In the genomic region with DNA sequence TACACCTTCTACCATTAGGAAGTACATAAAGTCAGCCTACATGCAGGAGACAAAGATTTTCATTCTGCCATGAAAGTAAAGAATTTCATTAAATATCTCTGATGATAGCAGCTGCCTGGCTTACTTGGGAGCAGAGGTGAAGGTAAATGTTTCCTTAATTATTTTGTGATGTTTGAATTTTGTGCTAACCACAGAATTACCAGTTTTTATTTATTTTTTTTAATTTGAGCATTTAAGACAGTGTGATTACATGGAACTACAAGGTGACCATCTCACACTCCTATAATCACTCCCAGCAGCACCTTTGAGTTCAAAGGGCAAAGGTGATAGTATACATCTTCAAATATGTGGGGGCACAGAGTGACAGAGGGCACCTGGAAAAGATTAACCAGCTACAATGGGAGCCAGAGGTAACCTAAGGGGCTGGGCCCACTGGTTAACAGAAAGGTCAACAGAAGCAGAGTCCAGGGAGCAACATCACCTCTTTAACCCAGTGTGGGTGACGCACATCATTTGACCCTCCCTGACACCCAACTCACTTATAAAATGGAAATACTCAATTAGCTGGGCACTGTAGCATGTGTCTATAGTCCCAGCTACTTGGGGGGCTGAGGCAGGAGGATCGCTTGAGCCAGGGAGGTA, we compare ENCODE assay signal across 18 cellular contexts.
A peak's percentile ranks its signal among the peaks of the same experiment; 100 is the strongest.
DNase-seq lines count a peak whose midpoint lies in the region; ATAC-seq and TF ChIP-seq lines count a peak whose summit lies in the region.
"Had no signal": no experiment of that assay in that cellular context is flagged by ENCODE, and none has a peak within 500 bp of the region (broad histone marks: within the 10 kb centered on the region; RNA-seq: fewer than 3 reads in every experiment).

No MANE protein-coding gene starts in this region.

- H3K9me3 ChIP-seq in T-helper 17 cell (ENCODE audit: control insufficient read depth, low read length, poor library complexity, severe bottlenecking) = peaks cover 2% of the 10 kb centered on the region
- no peaks in the 10 kb centered on the region for H3K9me3 ChIP-seq in liver (ENCODE audit: control insufficient read depth in 4 of 4, low read length in 3 of 4)
- H3K9me3 ChIP-seq in suprapubic skin = no peaks in the 10 kb centered on the region
- no peaks in the 10 kb centered on the region for H3K9me3 ChIP-seq in OCI-LY7 (ENCODE audit: low read length)
- H3K9me3 ChIP-seq: BLaER1 had no signal

- intact Hi-C loops in activated T-helper 2 cell treated with anti-CD3 and anti-CD28 coated beads, Interferon-gamma antibody, Interleukin-2, Interleukin-4, amounts not matched to agents 10 μg/mL and 5 μg/mL and 100 μg/mL, durations not matched to agents 14 hours and 24 hours and 36 hours (cut with micrococcal nuclease) = no loop called here
- intact Hi-C loops in OCI-LY7 (cut with micrococcal nuclease; ENCODE audit: unreplicated experiment) = no loop called here

- no peaks in the 10 kb centered on the region for H4K20me1 ChIP-seq in OCI-LY7 (ENCODE audit: insufficient read depth, low read length)
- H4K20me1 ChIP-seq: BLaER1 had no signal

- no peaks in the 10 kb centered on the region for H3K27me3 Mint-ChIP-seq in T-helper 1 cell treated with Interleukin-12 subunit alpha and Interleukin-12 subunit beta and Interleukin-4 antibody, amounts not matched to agents 30 μg/mL and 1 μg/mL, for 36 hours (ENCODE audit: low read depth)
- no peaks in the 10 kb centered on the region for H3K27me3 Mint-ChIP-seq in T-helper 17 cell
- no peaks in the 10 kb centered on the region for H3K27me3 Mint-ChIP-seq in activated T-helper 2 cell treated with anti-CD3 and anti-CD28 coated beads, Interferon-gamma antibody, Interleukin-2, Interleukin-4, amounts not matched to agents 10 μg/mL and 5 μg/mL and 100 μg/mL, durations not matched to agents 14 hours and 24 hours and 36 hours (ENCODE audit: low read depth)

- H3K9ac ChIP-seq in liver (ENCODE audit: low read depth in 1 of 2, low read length in 2 of 2) = peak overlapping the region in 1 of 2 donors; percentile 58
- H3K9ac ChIP-seq: BLaER1 had no signal

- no peak for TF ChIP-seq CTCF in liver (IDR thresholded peaks at IDR 0.05; ENCODE audit: low read depth, low read length, missing input control)
- no peak for TF ChIP-seq CTCF in suprapubic skin (IDR thresholded peaks at IDR 0.05)
- no peak for TF ChIP-seq CTCF in OCI-LY7 (conservative IDR thresholded peaks at IDR 0.05; ENCODE audit: low read length)

- H3K4me1 Mint-ChIP-seq in T-helper 1 cell treated with Interleukin-12 subunit alpha and Interleukin-12 subunit beta and Interleukin-4 antibody, amounts not matched to agents 30 μg/mL and 1 μg/mL, for 36 hours (ENCODE audit: low read depth) = peaks cover 1% of the 10 kb centered on the region
- peaks cover 4% of the 10 kb centered on the region for H3K4me1 Mint-ChIP-seq in T-helper 17 cell
- H3K4me1 Mint-ChIP-seq in activated T-helper 2 cell treated with anti-CD3 and anti-CD28 coated beads, Interferon-gamma antibody, Interleukin-2, Interleukin-4, amounts not matched to agents 10 μg/mL and 5 μg/mL and 100 μg/mL, durations not matched to agents 14 hours and 24 hours and 36 hours (ENCODE audit: low read depth) = no peaks in the 10 kb centered on the region
- H3K4me1 Mint-ChIP-seq: CD8-positive, alpha-beta memory T cell had no signal

- ATAC-seq in T-helper 17 cell = no peak
- ATAC-seq: GM23338 had no signal

- H3K27ac Mint-ChIP-seq in T-helper 1 cell treated with Interleukin-12 subunit alpha and Interleukin-12 subunit beta and Interleukin-4 antibody, amounts not matched to agents 30 μg/mL and 1 μg/mL, for 36 hours = peak overlapping the region; percentile 36
- peak overlapping the region; percentile 41 for H3K27ac Mint-ChIP-seq in T-helper 17 cell
- no peak overlapping the region for H3K27ac Mint-ChIP-seq in activated T-helper 2 cell treated with anti-CD3 and anti-CD28 coated beads, Interferon-gamma antibody, Interleukin-2, Interleukin-4, amounts not matched to agents 10 μg/mL and 5 μg/mL and 100 μg/mL, durations not matched to agents 14 hours and 24 hours and 36 hours
- H3K27ac Mint-ChIP-seq: GM23338 had no signal

- no peak for DNase-seq in T-helper 1 cell
- no peak for DNase-seq in T-helper 17 cell
- DNase-seq in activated T-helper 2 cell treated with anti-CD3 and anti-CD28 coated beads, Interferon-gamma antibody, Interleukin-2, Interleukin-4, amounts not matched to agents 10 μg/mL and 5 μg/mL and 100 μg/mL, durations not matched to agents 14 hours and 24 hours and 36 hours (ENCODE audit: low spot score) = no peak
- no peak for DNase-seq in NCI-H146 treated with DMSO at 0.1 percent for 48 hours (lab: John Stamatoyannopoulos, UW; ENCODE audit: unreplicated experiment)
- no peak for DNase-seq in suprapubic skin (ENCODE audit: low spot score in 2 of 2)
- DNase-seq in OCI-LY7 (ENCODE audit: low spot score) = no peak
- DNase-seq: AML-193; CD8-positive, alpha-beta memory T cell; DMS53; GF-D8; H7; KG1 had no signal

- peaks cover 17 to 76% (median 68%) of the 10 kb centered on the region in 4 donors for H3K4me1 ChIP-seq in liver (ENCODE audit: control insufficient read depth in 4 of 4, insufficient read depth in 4 of 4, low read length in 3 of 4)
- H3K4me1 ChIP-seq in suprapubic skin = peaks cover 11% of the 10 kb centered on the region
- no peaks in the 10 kb centered on the region for H3K4me1 ChIP-seq in OCI-LY7 (ENCODE audit: insufficient read depth, low read length, poor library complexity, severe bottlenecking)

- peaks cover 0 to 5% (median under 1%) of the 10 kb centered on the region in 4 donors for H3K36me3 ChIP-seq in liver (ENCODE audit: control insufficient read depth in 4 of 4, insufficient read depth in 3 of 4, low read depth in 1 of 4, low read length in 3 of 4)
- H3K36me3 ChIP-seq in suprapubic skin = no peaks in the 10 kb centered on the region
- no peaks in the 10 kb centered on the region for H3K36me3 ChIP-seq in OCI-LY7 (ENCODE audit: insufficient read depth, low read length)

- H2AFZ ChIP-seq in OCI-LY7 (ENCODE audit: low read length) = no peak overlapping the region
- H2AFZ ChIP-seq: GM23338 had no signal

- peak; percentile 52 to 60 for TF ChIP-seq RAD21 in liver (IDR thresholded peaks at IDR 0.05)

- peaks cover 31% of the 10 kb centered on the region for H3K36me3 Mint-ChIP-seq in T-helper 1 cell treated with Interleukin-12 subunit alpha and Interleukin-12 subunit beta and Interleukin-4 antibody, amounts not matched to agents 30 μg/mL and 1 μg/mL, for 36 hours (ENCODE audit: low read depth)
- H3K36me3 Mint-ChIP-seq in T-helper 17 cell (ENCODE audit: low read depth) = peaks cover 8% of the 10 kb centered on the region
- H3K36me3 Mint-ChIP-seq in activated T-helper 2 cell treated with anti-CD3 and anti-CD28 coated beads, Interferon-gamma antibody, Interleukin-2, Interleukin-4, amounts not matched to agents 10 μg/mL and 5 μg/mL and 100 μg/mL, durations not matched to agents 14 hours and 24 hours and 36 hours (ENCODE audit: low read depth) = peaks cover 41% of the 10 kb centered on the region

- H3K4me3 Mint-ChIP-seq in T-helper 1 cell treated with Interleukin-12 subunit alpha and Interleukin-12 subunit beta and Interleukin-4 antibody, amounts not matched to agents 30 μg/mL and 1 μg/mL, for 36 hours = no peak overlapping the region
- H3K4me3 Mint-ChIP-seq in T-helper 17 cell = peak overlapping the region; percentile 58
- no peak overlapping the region for H3K4me3 Mint-ChIP-seq in activated T-helper 2 cell treated with anti-CD3 and anti-CD28 coated beads, Interferon-gamma antibody, Interleukin-2, Interleukin-4, amounts not matched to agents 10 μg/mL and 5 μg/mL and 100 μg/mL, durations not matched to agents 14 hours and 24 hours and 36 hours (ENCODE audit: low read depth)
- H3K4me3 Mint-ChIP-seq: CD8-positive, alpha-beta memory T cell; GM23338; IgD-negative memory B cell had no signal

- H3K4me2 ChIP-seq in OCI-LY7 (ENCODE audit: low read length) = no peak overlapping the region
- H3K4me2 ChIP-seq: BLaER1, GM23338 had no signal

- no peak for TF ChIP-seq EP300 in suprapubic skin (IDR thresholded peaks at IDR 0.05)

- 34% methylated on average over 2 of the region's 2 CpGs for WGBS in liver
- WGBS in suprapubic skin = 89% methylated on average over 2 of the region's 2 CpGs

- H3K79me2 ChIP-seq in OCI-LY7 (ENCODE audit: insufficient read depth, low read depth, low read length) = no peaks in the 10 kb centered on the region

- CTCF ChIA-PET in OCI-LY7 (lab: Charles Lee; ENCODE audit: unreplicated experiment) = no interaction called here

- no peaks in the 10 kb centered on the region for H3K9me3 Mint-ChIP-seq in T-helper 1 cell treated with Interleukin-12 subunit alpha and Interleukin-12 subunit beta and Interleukin-4 antibody, amounts not matched to agents 30 μg/mL and 1 μg/mL, for 36 hours
- H3K9me3 Mint-ChIP-seq in activated T-helper 2 cell treated with anti-CD3 and anti-CD28 coated beads, Interferon-gamma antibody, Interleukin-2, Interleukin-4, amounts not matched to agents 10 μg/mL and 5 μg/mL and 100 μg/mL, durations not matched to agents 14 hours and 24 hours and 36 hours = no peaks in the 10 kb centered on the region
- H3K9me3 Mint-ChIP-seq: GM23338, IgD-negative memory B cell had no signal

- POLR2A ChIA-PET in OCI-LY7 (lab: Charles Lee) = interaction anchor here (0.6 to 0.7 kb wide), 2 partner anchors 62 to 803 kb away, joined by 3 read pairs; no protein-coding TSS in a partner anchor

- H3K27ac ChIP-seq in liver (ENCODE audit: low read depth in 1 of 2, low read length in 2 of 2) (peak overlapping the region; percentile 57 to 76), suprapubic skin (no peak overlapping the region), OCI-LY7 (ENCODE audit: low read depth, low read length, poor library complexity, severe bottlenecking) (no peak overlapping the region)
- H3K27ac ChIP-seq: 22Rv1, BLaER1 had no signal

- no peaks in the 10 kb centered on the region for H3K9me2 ChIP-seq in OCI-LY7 (ENCODE audit: insufficient read depth, low read length)

- H3K27me3 ChIP-seq in liver (ENCODE audit: control insufficient read depth in 4 of 4, insufficient read depth in 4 of 4, low read length in 3 of 4) (no peaks in the 10 kb centered on the region), suprapubic skin (no peaks in the 10 kb centered on the region)
- H3K27me3 ChIP-seq: BLaER1 had no signal

- TF ChIP-seq POLR2A in suprapubic skin (IDR thresholded peaks at IDR 0.05) = no peak

- no TSS peak for BruUV-seq in OCI-LY7 (replicated peaks; lab: Mats Ljungman, UMichigan)

- H3K4me3 ChIP-seq in liver (ENCODE audit: low read depth in 1 of 3, low read length in 3 of 3) (no peak overlapping the region), suprapubic skin (no peak overlapping the region), OCI-LY7 (ENCODE audit: low read depth, low read length, poor library complexity, severe bottlenecking) (no peak overlapping the region)
- H3K4me3 ChIP-seq: BLaER1, GM23338 had no signal

TF ChIP-seq in liver, 16 proteins besides CTCF, POLR2A, EP300 and RAD21 (continues in another document):
- TF ChIP-seq FOXA2 (IDR thresholded peaks at IDR 0.05) (peak; percentile 94), NR2F2 (IDR thresholded peaks at IDR 0.05) (peak; percentile 98), SP1 (IDR thresholded peaks at IDR 0.05) (peak; percentile 97)
- TF ChIP-seq, protein P1, sequence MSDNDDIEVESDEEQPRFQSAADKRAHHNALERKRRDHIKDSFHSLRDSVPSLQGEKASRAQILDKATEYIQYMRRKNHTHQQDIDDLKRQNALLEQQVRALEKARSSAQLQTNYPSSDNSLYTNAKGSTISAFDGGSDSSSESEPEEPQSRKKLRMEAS (IDR thresholded peaks at IDR 0.05) = peak; percentile 96

Comparison
In these comparisons a context has a peak if more than half of its experiments do, and no peak if none do; other contexts are left out.
1. H3K27ac ChIP-seq: peak in liver (2 of 2); none in suprapubic skin (single experiment) and OCI-LY7 (single experiment).